In the genomic region with DNA sequence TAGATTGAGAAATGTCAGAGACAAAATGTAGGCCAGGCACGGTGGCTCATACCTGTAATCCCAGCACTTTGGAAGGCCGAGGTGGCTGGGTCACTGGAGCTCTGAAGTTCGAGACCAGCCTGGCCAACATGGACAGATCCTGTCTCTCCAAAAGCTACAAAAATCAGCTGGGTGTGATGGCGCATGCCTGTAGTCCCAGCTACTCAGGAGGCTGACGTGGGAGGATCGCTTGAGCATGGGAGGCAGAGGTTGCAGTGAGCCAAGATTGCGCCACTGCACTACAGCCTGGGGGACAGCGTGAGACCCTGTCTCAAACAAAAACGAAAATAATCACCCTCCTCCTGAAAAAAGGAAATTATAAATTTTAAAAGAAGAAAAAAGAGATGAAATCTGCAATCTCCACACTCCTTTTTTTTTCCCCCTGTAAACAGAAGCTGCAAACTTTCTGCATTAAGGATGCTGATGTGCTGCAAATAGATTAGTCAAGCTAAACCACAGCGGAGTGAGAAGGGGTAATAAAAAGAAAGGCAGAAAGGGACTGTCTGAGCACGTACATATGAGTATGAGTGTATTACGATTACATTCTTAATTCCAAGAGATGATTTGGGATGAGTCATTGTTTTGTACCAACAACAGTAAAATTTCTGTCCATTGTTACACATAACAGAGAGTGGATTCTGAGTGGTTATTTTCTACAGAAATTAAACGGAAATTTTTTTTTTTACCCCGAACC, we compare ENCODE assay signal across 9 cellular contexts.
A peak's percentile ranks its signal among the peaks of the same experiment; 100 is the strongest.
DNase-seq lines count a peak whose midpoint lies in the region; ATAC-seq and TF ChIP-seq lines count a peak whose summit lies in the region.
"Had no signal": no experiment of that assay in that cellular context is flagged by ENCODE, and none has a peak within 500 bp of the region (broad histone marks: within the 10 kb centered on the region; RNA-seq: fewer than 3 reads in every experiment).

No MANE protein-coding gene starts in this region.

- peaks cover 4% of the 10 kb centered on the region for H3K36me3 Mint-ChIP-seq in activated CD4-positive, alpha-beta T cell treated with anti-CD3 and anti-CD28 coated beads for 36 hours (ENCODE audit: low read depth)
- no peaks in the 10 kb centered on the region for H3K36me3 Mint-ChIP-seq in activated CD4-positive, alpha-beta T cell treated with anti-CD3 and anti-CD28 coated beads, Interleukin-2, amount 10 ng/mL, durations not matched to agents 7 days and 5 days (ENCODE audit: low read depth)
- no peaks in the 10 kb centered on the region for H3K36me3 Mint-ChIP-seq in T-helper 17 cell (ENCODE audit: low read depth)
- no peaks in the 10 kb centered on the region for H3K36me3 Mint-ChIP-seq in Caco-2 (ENCODE audit: insufficient read depth, unreplicated experiment)

- H3K9me3 ChIP-seq in T-helper 17 cell (ENCODE audit: control insufficient read depth, low read length, poor library complexity, severe bottlenecking) (no peaks in the 10 kb centered on the region), stomach (no peaks in the 10 kb centered on the region), Caco-2 (no peaks in the 10 kb centered on the region)
- H3K9me3 ChIP-seq: tibial artery had no signal

- H3K27me3 ChIP-seq in stomach: no peaks in the 10 kb centered on the region
- H3K27me3 ChIP-seq in Caco-2 (replicated peaks; ENCODE audit: control insufficient read depth, insufficient read depth, low read length): no peaks in the 10 kb centered on the region
- H3K27me3 ChIP-seq: tibial artery had no signal

- CTCF ChIA-PET in activated CD4-positive, alpha-beta T cell treated with anti-CD3 and anti-CD28 coated beads for 36 hours (lab: Charles Lee): interaction anchor here (0.6 to 2.4 kb wide), 10 partner anchors 10 to 88 kb away, joined by 3 to 9 read pairs (median 4); no protein-coding TSS in a partner anchor
- CTCF ChIA-PET in activated CD4-positive, alpha-beta T cell treated with anti-CD3 and anti-CD28 coated beads, Interleukin-2, amount 10 ng/mL, durations not matched to agents 7 days and 5 days (lab: Charles Lee): interaction anchor here (1.5 kb wide), 1 partner anchor 14 kb away, joined by 5 read pairs; no protein-coding TSS in a partner anchor
- CTCF ChIA-PET in Caco-2 (lab: Charles Lee): no interaction called here

- no peaks in the 10 kb centered on the region for H3K36me3 ChIP-seq in stomach
- no peaks in the 10 kb centered on the region for H3K36me3 ChIP-seq in Caco-2 (ENCODE audit: control insufficient read depth, insufficient read depth, low read length)
- H3K36me3 ChIP-seq: tibial artery had no signal

- no peak for TF ChIP-seq POLR2A in stomach (IDR thresholded peaks at IDR 0.05)

- POLR2A ChIA-PET in activated CD4-positive, alpha-beta T cell treated with anti-CD3 and anti-CD28 coated beads for 36 hours (lab: Charles Lee): interaction anchor here (0.5 to 2.1 kb wide), 15 partner anchors 8 to 219 kb away, joined by 3 to 17 read pairs (median 5); no protein-coding TSS in a partner anchor
- POLR2A ChIA-PET in activated CD4-positive, alpha-beta T cell treated with anti-CD3 and anti-CD28 coated beads, Interleukin-2, amount 10 ng/mL, durations not matched to agents 7 days and 5 days (lab: Charles Lee): interaction anchor here (0.6 kb wide), 1 partner anchor 63 kb away, joined by 5 read pairs; no protein-coding TSS in a partner anchor
- POLR2A ChIA-PET in Caco-2 (lab: Charles Lee): interaction anchor here (0.6 kb wide), 1 partner anchor 38 kb away, joined by 3 read pairs; no protein-coding TSS in a partner anchor

- TF ChIP-seq CTCF in stomach (IDR thresholded peaks at IDR 0.05) (no peak), Caco-2 (IDR thresholded peaks at IDR 0.05; ENCODE audit: insufficient read depth in 1 of 2, low read depth in 1 of 2, low read length in 1 of 2, severe bottlenecking in 1 of 2, unreplicated experiment in 1 of 2) (no peak)

- peak; percentile 93 for ATAC-seq in activated CD4-positive, alpha-beta T cell treated with anti-CD3 and anti-CD28 coated beads for 36 hours
- ATAC-seq in T-helper 17 cell: peak; percentile 12

- WGBS in stomach, 5 donors: 79 to 88% (median 84%) methylated on average over 14 of the region's 14 CpGs

- H3K9me3 Mint-ChIP-seq in activated CD4-positive, alpha-beta T cell treated with anti-CD3 and anti-CD28 coated beads for 36 hours (ENCODE audit: low read depth): no peaks in the 10 kb centered on the region
- no peaks in the 10 kb centered on the region for H3K9me3 Mint-ChIP-seq in activated CD4-positive, alpha-beta T cell treated with anti-CD3 and anti-CD28 coated beads, Interleukin-2, amount 10 ng/mL, durations not matched to agents 7 days and 5 days
- H3K9me3 Mint-ChIP-seq in Caco-2 (ENCODE audit: unreplicated experiment): no peaks in the 10 kb centered on the region

- H3K4me1 Mint-ChIP-seq in activated CD4-positive, alpha-beta T cell treated with anti-CD3 and anti-CD28 coated beads for 36 hours: peaks cover 44% of the 10 kb centered on the region
- H3K4me1 Mint-ChIP-seq in activated CD4-positive, alpha-beta T cell treated with anti-CD3 and anti-CD28 coated beads, Interleukin-2, amount 10 ng/mL, durations not matched to agents 7 days and 5 days: peaks cover 20% of the 10 kb centered on the region
- H3K4me1 Mint-ChIP-seq in T-helper 17 cell (peaks cover 26% of the 10 kb centered on the region), Caco-2 (ENCODE audit: low read depth, unreplicated experiment) (peaks cover 6% of the 10 kb centered on the region)

- intact Hi-C loops in activated CD4-positive, alpha-beta T cell treated with anti-CD3 and anti-CD28 coated beads for 36 hours (cut with DNase I, micrococcal nuclease): loop anchor here (1.0 to 2.0 kb wide), 11 partner anchors 11 to 158 kb away; a partner anchor contains a TSS
- intact Hi-C loops in stomach (cut with DNase I; ENCODE audit: low total_unique reads) (loop anchor here (10.0 kb wide), 1 partner anchor 64 kb away; no protein-coding TSS in a partner anchor), Caco-2 (cut with micrococcal nuclease; ENCODE audit: unreplicated experiment) (no loop called here)

- no peak for TF ChIP-seq EP300 in stomach (IDR thresholded peaks at IDR 0.05)

- no peaks in the 10 kb centered on the region for H3K27me3 Mint-ChIP-seq in activated CD4-positive, alpha-beta T cell treated with anti-CD3 and anti-CD28 coated beads for 36 hours
- H3K27me3 Mint-ChIP-seq in activated CD4-positive, alpha-beta T cell treated with anti-CD3 and anti-CD28 coated beads, Interleukin-2, amount 10 ng/mL, durations not matched to agents 7 days and 5 days: no peaks in the 10 kb centered on the region
- no peaks in the 10 kb centered on the region for H3K27me3 Mint-ChIP-seq in T-helper 17 cell
- H3K27me3 Mint-ChIP-seq in Caco-2 (ENCODE audit: insufficient read depth, unreplicated experiment): no peaks in the 10 kb centered on the region

- peak overlapping the region; percentile 67 for H3K27ac Mint-ChIP-seq in activated CD4-positive, alpha-beta T cell treated with anti-CD3 and anti-CD28 coated beads for 36 hours
- H3K27ac Mint-ChIP-seq in activated CD4-positive, alpha-beta T cell treated with anti-CD3 and anti-CD28 coated beads, Interleukin-2, amount 10 ng/mL, durations not matched to agents 7 days and 5 days: no peak overlapping the region
- H3K27ac Mint-ChIP-seq in T-helper 17 cell (peak overlapping the region; percentile 81), Caco-2 (ENCODE audit: unreplicated experiment) (no peak overlapping the region)

- no peak for DNase-seq in activated CD4-positive, alpha-beta T cell treated with anti-CD3 and anti-CD28 coated beads for 36 hours
- no peak for DNase-seq in activated CD4-positive, alpha-beta T cell treated with anti-CD3 and anti-CD28 coated beads, Interleukin-2, amount 10 ng/mL, durations not matched to agents 7 days and 5 days
- no peak for DNase-seq in T-helper 17 cell
- DNase-seq in fibroblast of gingiva (ENCODE audit: low read depth): peak; percentile 81
- peak; percentile 78 for DNase-seq in stromal cell of bone marrow (ENCODE audit: low read depth)
- DNase-seq in stomach: no peak
- DNase-seq in Caco-2: no peak
- no peak for DNase-seq in NCI-H748 treated with DMSO at 0.1 percent for 48 hours (lab: John Stamatoyannopoulos, UW)
- DNase-seq: tibial artery had no signal

- no TSS peak for BruUV-seq in Caco-2 (replicated peaks; lab: Mats Ljungman, UMichigan)

- H3K4me3 ChIP-seq in stomach: no peak overlapping the region
- H3K4me3 ChIP-seq in Caco-2 (ENCODE audit: low read depth, low read length): no peak overlapping the region
- H3K4me3 ChIP-seq: tibial artery had no signal

- H3K4me3 Mint-ChIP-seq in activated CD4-positive, alpha-beta T cell treated with anti-CD3 and anti-CD28 coated beads for 36 hours: no peak overlapping the region
- no peak overlapping the region for H3K4me3 Mint-ChIP-seq in activated CD4-positive, alpha-beta T cell treated with anti-CD3 and anti-CD28 coated beads, Interleukin-2, amount 10 ng/mL, durations not matched to agents 7 days and 5 days
- H3K4me3 Mint-ChIP-seq in T-helper 17 cell: peak overlapping the region; percentile 31
- H3K4me3 Mint-ChIP-seq in Caco-2 (ENCODE audit: unreplicated experiment): no peak overlapping the region

- H3K4me1 ChIP-seq in stomach (peaks cover 0 to 27% (median 6%) of the 10 kb centered on the region in 4 donors), Caco-2 (no peaks in the 10 kb centered on the region)

- no peak overlapping the region for H3K27ac ChIP-seq in stomach
- H3K27ac ChIP-seq: tibial artery had no signal

Comparison
In these comparisons a context has a peak if more than half of its experiments do, and no peak if none do; other contexts are left out.
1. H3K27ac Mint-ChIP-seq: peak in activated CD4-positive, alpha-beta T cell treated with anti-CD3 and anti-CD28 coated beads for 36 hours (single experiment) and T-helper 17 cell (single experiment); none in activated CD4-positive, alpha-beta T cell treated with anti-CD3 and anti-CD28 coated beads, Interleukin-2, amount 10 ng/mL, durations not matched to agents 7 days and 5 days (single experiment) and Caco-2 (single experiment).
2. DNase-seq: peak in fibroblast of gingiva (single experiment) and stromal cell of bone marrow (single experiment); none in activated CD4-positive, alpha-beta T cell treated with anti-CD3 and anti-CD28 coated beads for 36 hours (single experiment), activated CD4-positive, alpha-beta T cell treated with anti-CD3 and anti-CD28 coated beads, Interleukin-2, amount 10 ng/mL, durations not matched to agents 7 days and 5 days (single experiment), T-helper 17 cell (0 of 3), stomach (single experiment), Caco-2 (0 of 2) and NCI-H748 treated with DMSO at 0.1 percent for 48 hours (single experiment).